16 cellular contexts compared by ENCODE assay signal in the genomic region with DNA sequence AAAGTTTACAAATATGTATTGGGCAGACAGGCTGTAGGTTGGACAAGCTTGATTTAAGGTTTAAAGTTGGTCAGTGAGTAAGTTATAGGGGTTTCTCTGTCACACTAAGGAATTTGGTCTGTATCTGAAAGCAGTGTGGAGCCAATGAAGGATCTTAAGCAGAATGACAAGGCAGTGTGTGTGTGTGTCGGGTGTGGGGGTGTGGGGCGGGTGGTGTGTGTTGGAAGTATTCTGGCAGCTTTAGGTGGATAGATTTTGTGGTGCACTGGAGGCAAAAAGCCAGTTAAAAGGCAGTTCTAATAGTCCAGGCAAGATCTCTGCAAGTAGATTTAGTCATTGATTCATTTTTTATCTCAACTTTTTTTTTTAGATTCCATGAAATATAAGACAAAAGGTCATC.
DNase-seq lines count a peak whose midpoint lies in the region; ATAC-seq and TF ChIP-seq lines count a peak whose summit lies in the region.
"Had no signal": no experiment of that assay in that cellular context is flagged by ENCODE, and none has a peak within 500 bp of the region (broad histone marks: within the 10 kb centered on the region; RNA-seq: fewer than 3 reads in every experiment).

No MANE protein-coding gene starts in this region.

- H3K9me3 ChIP-seq in smooth muscle cell (replicated peaks; ENCODE audit: low read depth), result no peaks in the 10 kb centered on the region
- H3K9me3 ChIP-seq: A549; BLaER1 treated with 17β-estradiol and CSF1 and Interleukin-3, amounts not matched to agents 10 nM and 100 nM; Caco-2 had no signal

- no peak for DNase-seq in GM23338 (ENCODE audit: low spot score)
- DNase-seq in dorsolateral prefrontal cortex, result no peak
- DNase-seq in smooth muscle cell (lab: John Stamatoyannopoulos, UW; ENCODE audit: unreplicated experiment), result no peak
- DNase-seq in AG08395 (ENCODE audit: low spot score), result no peak
- DNase-seq: Caco-2; Calu3; CD4-positive, alpha-beta T cell; CD8-positive, alpha-beta T cell; DMS79 treated with DMSO at 0.1 percent for 48 hours; GF-D8 had no signal

- H3K27me3 ChIP-seq in GM23338 (ENCODE audit: insufficient read depth) (no peaks in the 10 kb centered on the region), dorsolateral prefrontal cortex (no peaks in the 10 kb centered on the region), smooth muscle cell (ENCODE audit: low read depth) (no peaks in the 10 kb centered on the region)
- H3K27me3 ChIP-seq: BLaER1 treated with 17β-estradiol and CSF1 and Interleukin-3, amounts not matched to agents 10 nM and 100 nM had no signal

- no peaks in the 10 kb centered on the region for H3K9me3 Mint-ChIP-seq in GM23338

- H3F3A ChIP-seq in GM23338 (replicated peaks; ENCODE audit: low read depth) (no peaks in the 10 kb centered on the region), smooth muscle cell (ENCODE audit: low read depth) (peaks cover 13% of the 10 kb centered on the region)

- no peaks in the 10 kb centered on the region for H3K27me3 Mint-ChIP-seq in GM23338 (ENCODE audit: insufficient read depth, low read depth, poor library complexity)
- H3K27me3 Mint-ChIP-seq: B cell; CD4-positive, alpha-beta T cell had no signal

- intact Hi-C loops in dorsolateral prefrontal cortex (cut with DNase I), result no loop called here

- H3K4me3 ChIP-seq in GM23338 (no peak overlapping the region), dorsolateral prefrontal cortex (no peak overlapping the region), smooth muscle cell (no peak overlapping the region)
- H3K4me3 ChIP-seq: A549; BLaER1 treated with 17β-estradiol and CSF1 and Interleukin-3, amounts not matched to agents 10 nM and 100 nM had no signal

- H3K4me1 ChIP-seq in GM23338 (ENCODE audit: insufficient read depth), result no peaks in the 10 kb centered on the region
- H3K4me1 ChIP-seq in smooth muscle cell (ENCODE audit: low read depth), result peaks cover 7% of the 10 kb centered on the region
- H3K4me1 ChIP-seq: A549, Caco-2 had no signal

- H3K9ac ChIP-seq in smooth muscle cell (ENCODE audit: low read depth), result no peak overlapping the region
- H3K9ac ChIP-seq: BLaER1 treated with 17β-estradiol and CSF1 and Interleukin-3, amounts not matched to agents 10 nM and 100 nM had no signal

- H2AFZ ChIP-seq in GM23338, result no peak overlapping the region
- H2AFZ ChIP-seq in smooth muscle cell (ENCODE audit: low read depth), result no peak overlapping the region

- ATAC-seq in GM23338, result no peak
- no peak for ATAC-seq in HG03139 (IDR thresholded peaks at IDR 0.05; ENCODE audit: unreplicated experiment)
- ATAC-seq: A549; CD8-positive, alpha-beta T cell had no signal

- H3K79me2 ChIP-seq in GM23338 (replicated peaks; ENCODE audit: insufficient read depth) (no peaks in the 10 kb centered on the region), smooth muscle cell (ENCODE audit: low read depth) (no peaks in the 10 kb centered on the region)

- 56% methylated on average over 2 of the region's 2 CpGs for WGBS in smooth muscle cell (ENCODE audit: low lambda C conversion rate)

- H4K20me1 ChIP-seq in GM23338 (replicated peaks; ENCODE audit: insufficient read depth), result no peaks in the 10 kb centered on the region
- H4K20me1 ChIP-seq in smooth muscle cell (ENCODE audit: low read depth), result no peaks in the 10 kb centered on the region
- H4K20me1 ChIP-seq: BLaER1 treated with 17β-estradiol and CSF1 and Interleukin-3, amounts not matched to agents 10 nM and 100 nM had no signal

- H3K36me3 ChIP-seq in GM23338 (ENCODE audit: insufficient read depth) (no peaks in the 10 kb centered on the region), smooth muscle cell (ENCODE audit: low read depth) (no peaks in the 10 kb centered on the region)
- H3K36me3 ChIP-seq: BLaER1 treated with 17β-estradiol and CSF1 and Interleukin-3, amounts not matched to agents 10 nM and 100 nM had no signal

- H3K4me2 ChIP-seq in GM23338 (no peak overlapping the region), smooth muscle cell (no peak overlapping the region)
- H3K4me2 ChIP-seq: A549; BLaER1 treated with 17β-estradiol and CSF1 and Interleukin-3, amounts not matched to agents 10 nM and 100 nM had no signal

- H3K27ac ChIP-seq in GM23338 (ENCODE audit: low read depth) (no peak overlapping the region), dorsolateral prefrontal cortex (peak overlapping the region in 37 of 59 donors; percentile 11 to 81 (median 58)), smooth muscle cell (ENCODE audit: low read depth) (peak overlapping the region; percentile 96)
- H3K27ac ChIP-seq: 22Rv1; A549; BLaER1 treated with 17β-estradiol and CSF1 and Interleukin-3, amounts not matched to agents 10 nM and 100 nM; C4-2B had no signal

- H3K4me3 Mint-ChIP-seq in GM23338, result no peak overlapping the region
- H3K4me3 Mint-ChIP-seq: B cell; CD4-positive, alpha-beta T cell; CD8-positive, alpha-beta T cell had no signal

- H3K9me2 ChIP-seq in GM23338 (ENCODE audit: insufficient read depth), result no peaks in the 10 kb centered on the region

- H3K4me1 Mint-ChIP-seq in GM23338, result no peaks in the 10 kb centered on the region; the same call in 2 of the 3 replicates
- H3K4me1 Mint-ChIP-seq: B cell had no signal

- no peaks in the 10 kb centered on the region for H3K36me3 Mint-ChIP-seq in GM23338 (ENCODE audit: low read depth)
- H3K36me3 Mint-ChIP-seq: CD8-positive, alpha-beta T cell had no signal

- peak overlapping the region; percentile 20; the same call in 1 of the 2 replicates for H3K27ac Mint-ChIP-seq in GM23338
- H3K27ac Mint-ChIP-seq: B cell; CD4-positive, alpha-beta T cell; CD8-positive, alpha-beta T cell had no signal

- TF ChIP-seq CTCF in GM23338 (conservative IDR thresholded peaks at IDR 0.05; ENCODE audit: low read depth in 2 of 2) (no peak), dorsolateral prefrontal cortex (IDR thresholded peaks at IDR 0.05 in 54 of 56, conservative IDR thresholded peaks at IDR 0.05 in 2 of 56; ENCODE audit: low read depth in 1 of 56, partially characterized antibody in 56 of 56) (no peak), smooth muscle cell (IDR thresholded peaks at IDR 0.05; ENCODE audit: borderline replicate concordance, insufficient read depth, poor library complexity, severe bottlenecking) (no peak)

TF ChIP-seq in GM23338, 12 proteins besides CTCF, POLR2A, EP300 and RAD21 (continues in another document):
- TF ChIP-seq STAT1 (IDR thresholded peaks at IDR 0.05; ENCODE audit: unreplicated experiment) (no peak), JUNB (IDR thresholded peaks at IDR 0.05; ENCODE audit: unreplicated experiment) (no peak), POLR2AphosphoS5 (IDR thresholded peaks at IDR 0.05; ENCODE audit: low read depth) (no peak), EZH2 (IDR thresholded peaks at IDR 0.05; ENCODE audit: low read depth, unreplicated experiment) (no peak), EZH2phosphoT487 (IDR thresholded peaks at IDR 0.05; ENCODE audit: unreplicated experiment) (no peak), NANOG (IDR thresholded peaks at IDR 0.05; ENCODE audit: borderline replicate concordance) (no peak)
- TF ChIP-seq, protein P1, sequence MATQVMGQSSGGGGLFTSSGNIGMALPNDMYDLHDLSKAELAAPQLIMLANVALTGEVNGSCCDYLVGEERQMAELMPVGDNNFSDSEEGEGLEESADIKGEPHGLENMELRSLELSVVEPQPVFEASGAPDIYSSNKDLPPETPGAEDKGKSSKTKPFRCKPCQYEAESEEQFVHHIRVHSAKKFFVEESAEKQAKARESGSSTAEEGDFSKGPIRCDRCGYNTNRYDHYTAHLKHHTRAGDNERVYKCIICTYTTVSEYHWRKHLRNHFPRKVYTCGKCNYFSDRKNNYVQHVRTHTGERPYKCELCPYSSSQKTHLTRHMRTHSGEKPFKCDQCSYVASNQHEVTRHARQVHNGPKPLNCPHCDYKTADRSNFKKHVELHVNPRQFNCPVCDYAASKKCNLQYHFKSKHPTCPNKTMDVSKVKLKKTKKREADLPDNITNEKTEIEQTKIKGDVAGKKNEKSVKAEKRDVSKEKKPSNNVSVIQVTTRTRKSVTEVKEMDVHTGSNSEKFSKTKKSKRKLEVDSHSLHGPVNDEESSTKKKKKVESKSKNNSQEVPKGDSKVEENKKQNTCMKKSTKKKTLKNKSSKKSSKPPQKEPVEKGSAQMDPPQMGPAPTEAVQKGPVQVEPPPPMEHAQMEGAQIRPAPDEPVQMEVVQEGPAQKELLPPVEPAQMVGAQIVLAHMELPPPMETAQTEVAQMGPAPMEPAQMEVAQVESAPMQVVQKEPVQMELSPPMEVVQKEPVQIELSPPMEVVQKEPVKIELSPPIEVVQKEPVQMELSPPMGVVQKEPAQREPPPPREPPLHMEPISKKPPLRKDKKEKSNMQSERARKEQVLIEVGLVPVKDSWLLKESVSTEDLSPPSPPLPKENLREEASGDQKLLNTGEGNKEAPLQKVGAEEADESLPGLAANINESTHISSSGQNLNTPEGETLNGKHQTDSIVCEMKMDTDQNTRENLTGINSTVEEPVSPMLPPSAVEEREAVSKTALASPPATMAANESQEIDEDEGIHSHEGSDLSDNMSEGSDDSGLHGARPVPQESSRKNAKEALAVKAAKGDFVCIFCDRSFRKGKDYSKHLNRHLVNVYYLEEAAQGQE (IDR thresholded peaks at IDR 0.05; ENCODE audit: unreplicated experiment), result no peak
